20 cellular contexts compared by ENCODE assay signal in genomic region chr15:88711806-88712205, GRCh38.
DNase-seq lines count a peak whose midpoint lies in the region; ATAC-seq and TF ChIP-seq lines count a peak whose summit lies in the region.
"Had no signal": no experiment of that assay in that cellular context is flagged by ENCODE, and none has a peak within 500 bp of the region (broad histone marks: within the 10 kb centered on the region; RNA-seq: fewer than 3 reads in every experiment).

No MANE protein-coding gene starts in this region.

- DNase-seq in cardiac septum (ENCODE audit: low spot score), result peak; percentile 69
- no peak for DNase-seq in heart left ventricle
- peak; percentile 13 for DNase-seq in fibroblast of gingiva (ENCODE audit: low read depth)
- no peak for DNase-seq in stimulated activated effector memory CD8-positive, alpha-beta T cell treated with anti-CD3 and anti-CD28 coated beads, Interleukin-12 subunit alpha, Interleukin-12 subunit beta, amount 100 ng/mL, for 72 hours (ENCODE audit: low spot score in 2 of 2)
- DNase-seq in right lobe of liver, result no peak
- DNase-seq in activated naive CD4-positive, alpha-beta T cell treated with anti-CD3 and anti-CD28 coated beads for 36 hours, result no peak
- DNase-seq: CD8-positive, alpha-beta T cell; COR-L47; DMS 273 treated with DMSO at 0.1 percent for 48 hours; DMS53; DND-41; EL; HCEC 1CT had no signal

- TF ChIP-seq CTCF in heart left ventricle (IDR thresholded peaks at IDR 0.05), result no peak
- no peak for TF ChIP-seq CTCF in right lobe of liver (IDR thresholded peaks at IDR 0.05)

- H3K27ac ChIP-seq in heart left ventricle (no peak overlapping the region), right lobe of liver (no peak overlapping the region)
- H3K27ac ChIP-seq: 22Rv1; A549; BLaER1 treated with 17β-estradiol and CSF1 and Interleukin-3, amounts not matched to agents 10 nM and 100 nM had no signal

- H3K4me3 Mint-ChIP-seq in stimulated activated effector memory CD8-positive, alpha-beta T cell treated with anti-CD3 and anti-CD28 coated beads, Interleukin-12 subunit alpha, Interleukin-12 subunit beta, amount 100 ng/mL, for 72 hours, result no peak overlapping the region
- no peak overlapping the region for H3K4me3 Mint-ChIP-seq in activated naive CD4-positive, alpha-beta T cell treated with anti-CD3 and anti-CD28 coated beads for 36 hours
- H3K4me3 Mint-ChIP-seq: B cell; CD8-positive, alpha-beta T cell; GM23338 had no signal

- H3K27me3 ChIP-seq in heart left ventricle, result peaks cover 0 to 35% (median 3%) of the 10 kb centered on the region in 9 donors
- no peaks in the 10 kb centered on the region for H3K27me3 ChIP-seq in right lobe of liver

- H3K9me3 ChIP-seq in heart left ventricle (no peaks in the 10 kb centered on the region), right lobe of liver (no peaks in the 10 kb centered on the region)
- H3K9me3 ChIP-seq: A549; BLaER1 treated with 17β-estradiol and CSF1 and Interleukin-3, amounts not matched to agents 10 nM and 100 nM had no signal

- peaks cover 22% of the 10 kb centered on the region for H3K27me3 Mint-ChIP-seq in activated naive CD4-positive, alpha-beta T cell treated with anti-CD3 and anti-CD28 coated beads for 36 hours (ENCODE audit: low read depth)

- CTCF ChIA-PET in activated naive CD4-positive, alpha-beta T cell treated with anti-CD3 and anti-CD28 coated beads for 36 hours (lab: Charles Lee), result no interaction called here

- H3K4me1 Mint-ChIP-seq in stimulated activated effector memory CD8-positive, alpha-beta T cell treated with anti-CD3 and anti-CD28 coated beads, Interleukin-12 subunit alpha, Interleukin-12 subunit beta, amount 100 ng/mL, for 72 hours, result no peaks in the 10 kb centered on the region
- H3K4me1 Mint-ChIP-seq in activated naive CD4-positive, alpha-beta T cell treated with anti-CD3 and anti-CD28 coated beads for 36 hours (ENCODE audit: low read depth), result no peaks in the 10 kb centered on the region

- WGBS in heart left ventricle, 4 donors, result 63 to 80% (median 68%) methylated on average over 4 of the region's 4 CpGs
- WGBS in right lobe of liver (ENCODE audit: insufficient coverage, low coverage, low lambda C conversion rate, missing lambda C conversion rate), result 33% methylated on average over 1 of the region's 4 CpGs

- H3K4me1 ChIP-seq in heart left ventricle (peaks cover 0 to 20% (median 6%) of the 10 kb centered on the region in 12 donors), right lobe of liver (no peaks in the 10 kb centered on the region)
- H3K4me1 ChIP-seq: A549; BLaER1 treated with 17β-estradiol and CSF1 and Interleukin-3, amounts not matched to agents 10 nM and 100 nM had no signal

- no peak overlapping the region for H3K27ac Mint-ChIP-seq in stimulated activated effector memory CD8-positive, alpha-beta T cell treated with anti-CD3 and anti-CD28 coated beads, Interleukin-12 subunit alpha, Interleukin-12 subunit beta, amount 100 ng/mL, for 72 hours
- H3K27ac Mint-ChIP-seq in activated naive CD4-positive, alpha-beta T cell treated with anti-CD3 and anti-CD28 coated beads for 36 hours, result no peak overlapping the region
- H3K27ac Mint-ChIP-seq: B cell; CD8-positive, alpha-beta T cell; GM23338 had no signal

- H3K4me3 ChIP-seq in heart left ventricle (no peak overlapping the region), right lobe of liver (no peak overlapping the region)
- H3K4me3 ChIP-seq: A549; BLaER1 treated with 17β-estradiol and CSF1 and Interleukin-3, amounts not matched to agents 10 nM and 100 nM; GM12878; GM23338 had no signal

- TF ChIP-seq POLR2A in heart left ventricle (IDR thresholded peaks at IDR 0.05), result no peak
- TF ChIP-seq POLR2A in right lobe of liver (IDR thresholded peaks at IDR 0.05), result no peak

- ATAC-seq in heart left ventricle, result no peak
- peak; percentile 11 for ATAC-seq in stimulated activated effector memory CD8-positive, alpha-beta T cell treated with anti-CD3 and anti-CD28 coated beads, Interleukin-12 subunit alpha, Interleukin-12 subunit beta, amount 100 ng/mL, for 72 hours
- no peak for ATAC-seq in GM21423 (IDR thresholded peaks at IDR 0.05; ENCODE audit: unreplicated experiment)
- no peak for ATAC-seq in right lobe of liver
- ATAC-seq: A549; CD8-positive, alpha-beta T cell; GM12878; GM23338 had no signal

- intact Hi-C loops in cardiac septum (cut with DNase I), result no loop called here
- intact Hi-C loops in heart left ventricle (cut with DNase I), result no loop called here
- intact Hi-C loops in right lobe of liver (cut with DNase I), result no loop called here
- intact Hi-C loops in activated naive CD4-positive, alpha-beta T cell treated with anti-CD3 and anti-CD28 coated beads for 36 hours (cut with micrococcal nuclease), result no loop called here

- H3K36me3 ChIP-seq in heart left ventricle, result no peaks in the 10 kb centered on the region
- H3K36me3 ChIP-seq in right lobe of liver, result no peaks in the 10 kb centered on the region
- H3K36me3 ChIP-seq: BLaER1 treated with 17β-estradiol and CSF1 and Interleukin-3, amounts not matched to agents 10 nM and 100 nM had no signal

- H3K9me3 Mint-ChIP-seq in stimulated activated effector memory CD8-positive, alpha-beta T cell treated with anti-CD3 and anti-CD28 coated beads, Interleukin-12 subunit alpha, Interleukin-12 subunit beta, amount 100 ng/mL, for 72 hours, result no peaks in the 10 kb centered on the region
- H3K9me3 Mint-ChIP-seq in activated naive CD4-positive, alpha-beta T cell treated with anti-CD3 and anti-CD28 coated beads for 36 hours, result no peaks in the 10 kb centered on the region
- H3K9me3 Mint-ChIP-seq: CD8-positive, alpha-beta T cell; GM23338 had no signal

- no peaks in the 10 kb centered on the region for H3K36me3 Mint-ChIP-seq in stimulated activated effector memory CD8-positive, alpha-beta T cell treated with anti-CD3 and anti-CD28 coated beads, Interleukin-12 subunit alpha, Interleukin-12 subunit beta, amount 100 ng/mL, for 72 hours
- no peaks in the 10 kb centered on the region for H3K36me3 Mint-ChIP-seq in activated naive CD4-positive, alpha-beta T cell treated with anti-CD3 and anti-CD28 coated beads for 36 hours (ENCODE audit: low read depth)
- H3K36me3 Mint-ChIP-seq: CD8-positive, alpha-beta T cell had no signal

Comparison
In these comparisons a context has a peak if more than half of its experiments do, and no peak if none do; other contexts are left out.
1. DNase-seq: peak in cardiac septum (single experiment) and fibroblast of gingiva (single experiment); none in heart left ventricle (0 of 5), stimulated activated effector memory CD8-positive, alpha-beta T cell treated with anti-CD3 and anti-CD28 coated beads, Interleukin-12 subunit alpha, Interleukin-12 subunit beta, amount 100 ng/mL, for 72 hours (0 of 2), right lobe of liver (0 of 3) and activated naive CD4-positive, alpha-beta T cell treated with anti-CD3 and anti-CD28 coated beads for 36 hours (single experiment).